9 cellular contexts compared by ENCODE assay signal in genomic region chr13:39273953-39274352, GRCh38.
A peak's percentile ranks its signal among the peaks of the same experiment; 100 is the strongest.
DNase-seq lines count a peak whose midpoint lies in the region; ATAC-seq, FAIRE-seq and TF ChIP-seq lines count a peak whose summit lies in the region.
"Had no signal": no experiment of that assay in that cellular context is flagged by ENCODE, and none has a peak within 500 bp of the region (broad histone marks: within the 10 kb centered on the region; RNA-seq: fewer than 3 reads in every experiment).

No MANE protein-coding gene starts in this region.

- H3K4me3 Mint-ChIP-seq in activated CD4-positive, alpha-beta T cell treated with anti-CD3 and anti-CD28 coated beads, Interleukin-2, amount 10 ng/mL, durations not matched to agents 7 days and 5 days = no peak overlapping the region
- H3K4me3 Mint-ChIP-seq: stimulated activated memory B cell treated with anti-CD40 and anti-IgM and Interleukin-4, amounts not matched to agents 10 μg/mL and 1 μg/mL and 100 μg/mL, for 72 hours had no signal

- no peak overlapping the region for H3K4me2 ChIP-seq in Loucy (ENCODE audit: low read depth, low read length, poor library complexity, severe bottlenecking)

- WGBS in tibial nerve, 2 donors = 42 to 63% methylated on average over 4 of the region's 4 CpGs

- H3K79me2 ChIP-seq in Loucy (ENCODE audit: insufficient read depth, low read length) = no peaks in the 10 kb centered on the region

- FAIRE-seq in bronchial epithelial cell (lab: Jason Lieb, UNC) = no peak

- no peak overlapping the region for H3K9ac ChIP-seq in Loucy (ENCODE audit: low read depth, low read length, poor library complexity, severe bottlenecking)

- H3K4me1 ChIP-seq in Loucy (ENCODE audit: insufficient read depth, low read length, poor library complexity, severe bottlenecking) = no peaks in the 10 kb centered on the region
- peaks cover 0 to 7% (median 0%) of the 10 kb centered on the region in 4 donors for H3K4me1 ChIP-seq in tibial nerve

- H3K9me3 ChIP-seq in Loucy (ENCODE audit: insufficient read depth, low read depth, low read length) (no peaks in the 10 kb centered on the region), tibial nerve (no peaks in the 10 kb centered on the region)

- H3K4me3 ChIP-seq in Loucy (ENCODE audit: low read length, poor library complexity, severe bottlenecking) (no peak overlapping the region), bronchial epithelial cell (ENCODE audit: low read depth, low read length) (no peak overlapping the region), tibial nerve (no peak overlapping the region)

- CTCF ChIA-PET in activated CD4-positive, alpha-beta T cell treated with anti-CD3 and anti-CD28 coated beads, Interleukin-2, amount 10 ng/mL, durations not matched to agents 7 days and 5 days (lab: Charles Lee) = no interaction called here

- DNase-seq in GM10266 (ENCODE audit: extremely low spot score) = peak; percentile 8
- DNase-seq in bronchial epithelial cell (ENCODE audit: low read depth) = peak; percentile 43
- peak; percentile 6 for DNase-seq in myocyte (ENCODE audit: low read depth)
- DNase-seq in activated CD4-positive, alpha-beta T cell treated with anti-CD3 and anti-CD28 coated beads, Interleukin-2, amount 10 ng/mL, durations not matched to agents 7 days and 5 days = no peak
- no peak for DNase-seq in tibial nerve (ENCODE audit: low spot score in 2 of 2)
- DNase-seq: cortex of kidney had no signal

- peak; percentile 37 for TF ChIP-seq CTCF in GM10266 (IDR thresholded peaks at IDR 0.05; ENCODE audit: control insufficient read depth, insufficient read depth, low read depth, missing control alignments)
- peak; percentile 32; the same call in 1 of the 2 replicates for TF ChIP-seq CTCF in Loucy (conservative IDR thresholded peaks at IDR 0.05; ENCODE audit: low read length)
- TF ChIP-seq CTCF in bronchial epithelial cell (IDR thresholded peaks at IDR 0.05; ENCODE audit: insufficient read depth, low read length, severe bottlenecking) = peak; percentile 48
- no peak for TF ChIP-seq CTCF in tibial nerve (IDR thresholded peaks at IDR 0.05)

- no peaks in the 10 kb centered on the region for H3K36me3 Mint-ChIP-seq in activated CD4-positive, alpha-beta T cell treated with anti-CD3 and anti-CD28 coated beads, Interleukin-2, amount 10 ng/mL, durations not matched to agents 7 days and 5 days (ENCODE audit: low read depth)
- H3K36me3 Mint-ChIP-seq: stimulated activated memory B cell treated with anti-CD40 and anti-IgM and Interleukin-4, amounts not matched to agents 10 μg/mL and 1 μg/mL and 100 μg/mL, for 72 hours had no signal

- no peaks in the 10 kb centered on the region for H3K27me3 ChIP-seq in Loucy (ENCODE audit: insufficient read depth, low read length, poor library complexity, severe bottlenecking)
- H3K27me3 ChIP-seq in bronchial epithelial cell (ENCODE audit: control insufficient read depth, insufficient read depth, low read length) = no peaks in the 10 kb centered on the region
- H3K27me3 ChIP-seq in tibial nerve = no peaks in the 10 kb centered on the region

- POLR2A ChIA-PET in activated CD4-positive, alpha-beta T cell treated with anti-CD3 and anti-CD28 coated beads, Interleukin-2, amount 10 ng/mL, durations not matched to agents 7 days and 5 days (lab: Charles Lee) = no interaction called here

- H3F3A ChIP-seq in Loucy (ENCODE audit: low read depth) = no peaks in the 10 kb centered on the region

- peak overlapping the region; percentile 76; the same call in 1 of the 2 replicates for H2AFZ ChIP-seq in Loucy (ENCODE audit: low read length)

- H3K9me3 Mint-ChIP-seq in activated CD4-positive, alpha-beta T cell treated with anti-CD3 and anti-CD28 coated beads, Interleukin-2, amount 10 ng/mL, durations not matched to agents 7 days and 5 days = no peaks in the 10 kb centered on the region
- H3K9me3 Mint-ChIP-seq: stimulated activated memory B cell treated with anti-CD40 and anti-IgM and Interleukin-4, amounts not matched to agents 10 μg/mL and 1 μg/mL and 100 μg/mL, for 72 hours had no signal

- no peak for TF ChIP-seq EP300 in tibial nerve (IDR thresholded peaks at IDR 0.05)

- H3K36me3 ChIP-seq in Loucy (ENCODE audit: insufficient read depth, low read length) = no peaks in the 10 kb centered on the region
- no peaks in the 10 kb centered on the region for H3K36me3 ChIP-seq in bronchial epithelial cell (ENCODE audit: control insufficient read depth, insufficient read depth, low read length)
- H3K36me3 ChIP-seq in tibial nerve = no peaks in the 10 kb centered on the region

- H3K27ac ChIP-seq in tibial nerve = no peak overlapping the region

- no peaks in the 10 kb centered on the region for H3K4me1 Mint-ChIP-seq in activated CD4-positive, alpha-beta T cell treated with anti-CD3 and anti-CD28 coated beads, Interleukin-2, amount 10 ng/mL, durations not matched to agents 7 days and 5 days
- H3K4me1 Mint-ChIP-seq: stimulated activated memory B cell treated with anti-CD40 and anti-IgM and Interleukin-4, amounts not matched to agents 10 μg/mL and 1 μg/mL and 100 μg/mL, for 72 hours had no signal

- TF ChIP-seq POLR2A in tibial nerve (IDR thresholded peaks at IDR 0.05) = no peak

- ATAC-seq in HG02588 (IDR thresholded peaks at IDR 0.05; ENCODE audit: unreplicated experiment) = no peak
- ATAC-seq: stimulated activated memory B cell treated with anti-CD40 and anti-IgM and Interleukin-4, amounts not matched to agents 10 μg/mL and 1 μg/mL and 100 μg/mL, for 72 hours had no signal

- peaks cover 16% of the 10 kb centered on the region for H3K27me3 Mint-ChIP-seq in activated CD4-positive, alpha-beta T cell treated with anti-CD3 and anti-CD28 coated beads, Interleukin-2, amount 10 ng/mL, durations not matched to agents 7 days and 5 days

- H3K27ac Mint-ChIP-seq in activated CD4-positive, alpha-beta T cell treated with anti-CD3 and anti-CD28 coated beads, Interleukin-2, amount 10 ng/mL, durations not matched to agents 7 days and 5 days = no peak overlapping the region
- H3K27ac Mint-ChIP-seq: stimulated activated memory B cell treated with anti-CD40 and anti-IgM and Interleukin-4, amounts not matched to agents 10 μg/mL and 1 μg/mL and 100 μg/mL, for 72 hours had no signal

- H4K20me1 ChIP-seq in Loucy (ENCODE audit: insufficient read depth, low read length, poor library complexity, severe bottlenecking) = no peaks in the 10 kb centered on the region

- no peaks in the 10 kb centered on the region for H3K9me2 ChIP-seq in Loucy (replicated peaks; ENCODE audit: low read depth, low read length)

Comparison
In these comparisons a context has a peak if more than half of its experiments do, and no peak if none do; other contexts are left out.
1. DNase-seq: peak in GM10266 (single experiment), bronchial epithelial cell (single experiment) and myocyte (single experiment); none in activated CD4-positive, alpha-beta T cell treated with anti-CD3 and anti-CD28 coated beads, Interleukin-2, amount 10 ng/mL, durations not matched to agents 7 days and 5 days (single experiment) and tibial nerve (0 of 2).
2. CTCF ChIP-seq: peak in GM10266 (single experiment), Loucy (single experiment) and bronchial epithelial cell (single experiment); none in tibial nerve (0 of 5).